Comparison of ENCODE assay signal across 22 cellular contexts in genomic region chr14:32968972-32969544, GRCh38. TPM values are rescaled to one million over a fixed set of nuclear protein-coding genes. Genes with fewer than 3 reads are reported as not detected.
"Had no signal": no experiment of that assay in that cellular context is flagged by ENCODE, and none has a peak within 500 bp of the region (broad histone marks: within the 10 kb centered on the region; RNA-seq: fewer than 3 reads in every experiment).

No MANE protein-coding gene starts in this region.

- H3K4me1 ChIP-seq: SJSA1 had no signal

- H3K4me3 ChIP-seq: MG63, SJSA1, SK-N-MC had no signal

- H3K27me3 ChIP-seq: MG63 had no signal

- DNase-seq: IMR-90, Karpas-422, KG1, MG63, NCI-H1092, NCI-H1105 treated with DMSO at 0.1 percent for 48 hours, NCI-H1417 treated with DMSO at 0.1 percent for 48 hours, NCI-H146, NCI-H1694 treated with DMSO at 0.1 percent for 48 hours, NCI-H1930, NCI-H2081, NCI-H2107, NCI-H2227 treated with DMSO at 0.1 percent for 48 hours, NCI-H524, NCI-H526 treated with DMSO at 0.1 percent for 48 hours, NCI-H748 treated with DMSO at 0.1 percent for 48 hours, RPMI8226, SIG-M5 had no signal

- H3K36me3 ChIP-seq: MG63, SJSA1 had no signal

- FAIRE-seq: HepG2, RCC 7860 had no signal

- H3K27ac ChIP-seq: SJSA1, SK-N-MC had no signal

- H3K9me3 ChIP-seq: MG63, SJSA1 had no signal

- ATAC-seq: HepG2 had no signal

RNA-seq across cellular contexts. Expression of gene NPAS3, which starts 30.4 kb away (rescaled TPM):
- total RNA-seq: HepG2, IMR-90 had no signal
- polyA plus RNA-seq: HepG2, IMR-90 had no signal
